In the genomic region with DNA sequence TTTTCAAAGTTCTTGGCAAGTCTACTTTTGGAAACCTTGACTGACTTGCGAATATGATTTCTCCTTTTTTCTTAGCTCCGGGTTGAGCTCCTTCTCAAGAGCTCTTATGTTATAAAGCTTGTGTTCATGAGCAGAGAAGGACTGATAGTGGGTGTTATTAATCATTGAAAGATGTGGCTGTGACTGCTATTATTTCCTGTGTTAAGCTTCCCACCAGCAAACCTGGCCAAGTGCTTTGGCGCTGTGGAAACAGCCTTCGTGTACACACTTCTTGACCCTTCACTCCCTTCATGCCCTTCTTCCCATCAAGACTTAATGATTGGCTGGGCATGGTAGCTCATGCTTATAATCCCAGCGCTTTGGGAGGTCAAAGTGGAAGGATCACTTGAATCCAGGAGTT, we compare ENCODE assay signal across 25 cellular contexts.
A peak's percentile ranks its signal among the peaks of the same experiment; 100 is the strongest.
DNase-seq lines count a peak whose midpoint lies in the region; ATAC-seq and TF ChIP-seq lines count a peak whose summit lies in the region.
"Had no signal": no experiment of that assay in that cellular context is flagged by ENCODE, and none has a peak within 500 bp of the region (broad histone marks: within the 10 kb centered on the region; RNA-seq: fewer than 3 reads in every experiment).

No MANE protein-coding gene starts in this region.

- WGBS in ectodermal cell, 2 experiments: 86 to 89% methylated on average over 5 of the region's 5 CpGs

- in situ Hi-C loops in gastrocnemius medialis (cut with MboI; ENCODE audit: low sequenced_read_pairs in 4 of 4): no loop called here

- H3K27ac ChIP-seq in angular gyrus (ENCODE audit: low read depth, low read length) (peak overlapping the region; percentile 7), ectodermal cell (ENCODE audit: insufficient read depth, low read depth, low read length, poor library complexity, severe bottlenecking) (peak overlapping the region; percentile 78), gastrocnemius medialis (peak overlapping the region; percentile 88 to 96 (median 95))
- H3K27ac ChIP-seq: esophagus squamous epithelium, pancreas, Peyer's patch, SJSA1 had no signal

- no peak for TF ChIP-seq POLR2A in gastrocnemius medialis (IDR thresholded peaks at IDR 0.05)

- no peak for TF ChIP-seq CTCF in gastrocnemius medialis (IDR thresholded peaks at IDR 0.05 in 4 of 5, conservative IDR thresholded peaks at IDR 0.05 in 1 of 5)

- H3K9me3 ChIP-seq in ectodermal cell (ENCODE audit: control insufficient read depth, low read length) (no peaks in the 10 kb centered on the region), gastrocnemius medialis (no peaks in the 10 kb centered on the region)
- H3K9me3 ChIP-seq: esophagus squamous epithelium, pancreas, Peyer's patch, sigmoid colon, SJSA1 had no signal

- H3K27me3 ChIP-seq in ectodermal cell (ENCODE audit: control insufficient read depth, insufficient read depth, low read length, poor library complexity, severe bottlenecking) (no peaks in the 10 kb centered on the region), gastrocnemius medialis (no peaks in the 10 kb centered on the region)
- H3K27me3 ChIP-seq: esophagus squamous epithelium, pancreas, Peyer's patch, sigmoid colon, SJSA1 had no signal

- no peak overlapping the region for H3K4me3 ChIP-seq in ectodermal cell (ENCODE audit: insufficient read depth, low read depth, low read length)
- peak overlapping the region; percentile 12 to 41 (median 34) for H3K4me3 ChIP-seq in gastrocnemius medialis
- H3K4me3 ChIP-seq: esophagus squamous epithelium, GM12878, pancreas, Peyer's patch, sigmoid colon, SJSA1 had no signal

- H3K4me1 ChIP-seq in ectodermal cell (ENCODE audit: control insufficient read depth, insufficient read depth, low read length): peaks cover 25% of the 10 kb centered on the region
- H3K4me1 ChIP-seq in gastrocnemius medialis: peaks cover 74 to 76% of the 10 kb centered on the region in 2 donors
- H3K4me1 ChIP-seq: Peyer's patch, SJSA1 had no signal

- ATAC-seq in gastrocnemius medialis: no peak
- no peak for ATAC-seq in left lobe of liver
- ATAC-seq: GM12878; natural killer cell treated with Interleukin-12 subunit alpha and Interleukin-12 subunit beta and Interleukin-15 and Interleukin-18, amount 100 ng/mL, for 72 hours; pancreas; T-cell had no signal

- intact Hi-C loops in gastrocnemius medialis (cut with DNase I; ENCODE audit: low total_unique reads): loop anchor here (2.0 to 5.0 kb wide), 4 partner anchors 50 to 160 kb away; no protein-coding TSS in a partner anchor

- DNase-seq in iris pigment epithelial cell (ENCODE audit: low read depth) (peak; percentile 14), gastrocnemius medialis (peak in 1 of 2 donors; percentile 53), NCI-H128 (lab: John Stamatoyannopoulos, UW; ENCODE audit: unreplicated experiment) (no peak), left lobe of liver (ENCODE audit: low spot score) (no peak), NCI-H524 (lab: John Stamatoyannopoulos, UW) (no peak)
- no peak for DNase-seq in stimulated activated naive CD4-positive, alpha-beta T cell (lab: John Stamatoyannopoulos, UW)
- DNase-seq: activated CD4-positive, alpha-beta T cell treated with anti-CD3 and anti-CD28 coated beads, Interleukin-2, amount 50 U/mL, for 4 hours; activated CD4-positive, CD25-positive, alpha-beta regulatory T cell; activated naive CD4-positive, alpha-beta T cell treated with anti-CD3 and anti-CD28 coated beads, Interleukin-2, amount 50 U/mL, for 16 hours; DND-41; esophagus squamous epithelium; KBM-7; NCI-H146; NCI-H2171 treated with DMSO at 0.1 percent for 48 hours; NCI-H526; pancreas; Peyer's patch; sigmoid colon; stimulated activated CD4-positive, alpha-beta T cell treated with anti-CD3 and anti-CD28 coated beads, Interleukin-15, amount 100 ng/mL, for 24 hours; T-cell had no signal

- H3K36me3 ChIP-seq in ectodermal cell (ENCODE audit: control insufficient read depth, insufficient read depth, low read length) (no peaks in the 10 kb centered on the region), gastrocnemius medialis (no peaks in the 10 kb centered on the region)
- H3K36me3 ChIP-seq: pancreas, Peyer's patch, sigmoid colon, SJSA1 had no signal

Comparison
In these comparisons a context has a peak if more than half of its experiments do, and no peak if none do; other contexts are left out.
1. H3K27ac ChIP-seq: peak in every context shown above with its lines; median percentile 95 in gastrocnemius medialis; 78 in ectodermal cell; 7 in angular gyrus.